In the genomic region with DNA sequence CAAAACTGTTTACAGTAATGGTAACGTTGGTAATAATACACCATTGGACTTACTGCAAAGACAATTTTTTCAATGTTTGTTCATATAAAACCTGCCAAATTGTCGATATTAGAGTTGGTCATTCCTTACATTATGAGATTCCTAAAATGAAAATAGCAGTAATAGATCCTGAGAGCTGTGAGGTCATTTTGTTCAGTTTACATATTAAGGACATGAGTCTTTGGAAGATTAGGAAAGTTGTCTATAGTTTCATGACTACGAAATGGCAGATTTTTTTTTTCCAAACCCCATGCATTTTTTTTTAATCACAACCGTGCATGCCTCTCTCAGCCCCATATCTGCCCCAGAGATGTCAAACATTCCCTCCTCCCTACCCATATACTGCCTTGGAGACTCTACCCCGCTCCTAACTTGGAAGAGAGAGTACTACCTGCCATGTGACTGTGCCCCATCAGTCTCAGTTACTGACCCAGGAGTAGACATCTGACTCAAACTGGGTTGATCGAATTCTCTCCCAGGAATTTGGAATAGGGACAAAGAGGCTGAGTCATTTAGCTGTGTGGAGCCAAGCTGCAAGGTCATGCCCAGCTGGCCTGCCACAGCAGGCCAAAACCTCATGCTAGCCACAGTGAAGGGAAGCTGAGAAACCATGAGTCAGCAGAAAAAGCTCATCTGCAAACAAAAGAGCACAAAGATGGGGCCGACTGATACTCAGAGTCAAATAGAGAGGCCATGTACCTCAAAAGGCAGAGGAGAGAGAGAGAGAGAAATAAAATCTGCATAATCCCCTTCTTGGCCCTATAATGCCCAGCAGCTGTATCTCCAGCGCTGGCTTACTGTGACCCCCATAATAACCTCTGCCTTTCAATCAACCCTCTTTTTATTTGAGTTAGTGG, we compare ENCODE assay signal across 1 cellular context.
TF ChIP-seq lines count a peak whose summit lies in the region.

No MANE protein-coding gene starts in this region.

TF ChIP-seq in K562, 482 proteins besides CTCF, POLR2A, EP300 and RAD21 (continued from another document and continues in another):
- TF ChIP-seq, protein P1, sequence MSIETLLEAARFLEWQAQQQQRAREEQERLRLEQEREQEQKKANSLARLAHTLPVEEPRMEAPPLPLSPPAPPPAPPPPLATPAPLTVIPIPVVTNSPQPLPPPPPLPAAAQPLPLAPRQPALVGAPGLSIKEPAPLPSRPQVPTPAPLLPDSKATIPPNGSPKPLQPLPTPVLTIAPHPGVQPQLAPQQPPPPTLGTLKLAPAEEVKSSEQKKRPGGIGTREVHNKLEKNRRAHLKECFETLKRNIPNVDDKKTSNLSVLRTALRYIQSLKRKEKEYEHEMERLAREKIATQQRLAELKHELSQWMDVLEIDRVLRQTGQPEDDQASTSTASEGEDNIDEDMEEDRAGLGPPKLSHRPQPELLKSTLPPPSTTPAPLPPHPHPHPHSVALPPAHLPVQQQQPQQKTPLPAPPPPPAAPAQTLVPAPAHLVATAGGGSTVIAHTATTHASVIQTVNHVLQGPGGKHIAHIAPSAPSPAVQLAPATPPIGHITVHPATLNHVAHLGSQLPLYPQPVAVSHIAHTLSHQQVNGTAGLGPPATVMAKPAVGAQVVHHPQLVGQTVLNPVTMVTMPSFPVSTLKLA (conservative IDR thresholded peaks at IDR 0.05) = peak; percentile 87 to 90
- peak; percentile 78 for TF ChIP-seq ATF7 (IDR thresholded peaks at IDR 0.05)
- TF ChIP-seq ZNF512 (tag; IDR thresholded peaks at IDR 0.05) = no peak
- no peak for TF ChIP-seq RBM25 (IDR thresholded peaks at IDR 0.05; ENCODE audit: low read depth, low read length, severe bottlenecking)
- TF ChIP-seq ZNF79 (CRISPR knock-in tag; IDR thresholded peaks at IDR 0.05; ENCODE audit: low read depth) = no peak
- TF ChIP-seq KDM1A (IDR thresholded peaks at IDR 0.05) = peak; percentile 67
- TF ChIP-seq POLR3G (IDR thresholded peaks at IDR 0.05; ENCODE audit: extremely low read depth, insufficient read length, insufficient replicate concordance) = no peak
- TF ChIP-seq ZNF445 (CRISPR knock-in tag; IDR thresholded peaks at IDR 0.05; ENCODE audit: low read depth) = 0 out of 2 replicates have a peak, but pooled peaks have one; percentile 44
- no peak for TF ChIP-seq THRAP3 (IDR thresholded peaks at IDR 0.05; ENCODE audit: borderline replicate concordance)
- peak; percentile 100 for TF ChIP-seq MAFK (IDR thresholded peaks at IDR 0.05; ENCODE audit: low read length)
- TF ChIP-seq ETS2 (tag; IDR thresholded peaks at IDR 0.05; ENCODE audit: borderline replicate concordance, poor library complexity, severe bottlenecking) = no peak
- TF ChIP-seq USF1 (CRISPR knock-in tag; IDR thresholded peaks at IDR 0.05) = no peak
- no peak for TF ChIP-seq STAT5B (CRISPR knock-in tag; IDR thresholded peaks at IDR 0.05)
- TF ChIP-seq JUNB (CRISPR knock-in tag; conservative IDR thresholded peaks at IDR 0.05) = 0 out of 2 replicates have a peak, but pooled peaks have one; percentile 30
- TF ChIP-seq, protein P2, sequence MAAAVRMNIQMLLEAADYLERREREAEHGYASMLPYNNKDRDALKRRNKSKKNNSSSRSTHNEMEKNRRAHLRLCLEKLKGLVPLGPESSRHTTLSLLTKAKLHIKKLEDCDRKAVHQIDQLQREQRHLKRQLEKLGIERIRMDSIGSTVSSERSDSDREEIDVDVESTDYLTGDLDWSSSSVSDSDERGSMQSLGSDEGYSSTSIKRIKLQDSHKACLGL (CRISPR knock-in tag; IDR thresholded peaks at IDR 0.05; ENCODE audit: borderline replicate concordance, poor library complexity, severe bottlenecking) = no peak
- no peak for TF ChIP-seq SP2 (IDR thresholded peaks at IDR 0.05; ENCODE audit: extremely low read depth, low read depth, low read length, poor library complexity, severe bottlenecking)
- TF ChIP-seq E2F5 (CRISPR knock-in tag; IDR thresholded peaks at IDR 0.05) = no peak
- no peak for TF ChIP-seq FOS (IDR thresholded peaks at IDR 0.05; ENCODE audit: extremely low read depth, insufficient read length)
- no peak for TF ChIP-seq PTBP1 (IDR thresholded peaks at IDR 0.05; ENCODE audit: low read depth, low read length)
- TF ChIP-seq SIN3B (IDR thresholded peaks at IDR 0.05; ENCODE audit: low read depth) = no peak
- no peak for TF ChIP-seq NR3C1 (CRISPR knock-in tag; IDR thresholded peaks at IDR 0.05)
- peak; percentile 83 for TF ChIP-seq CBFA2T3 (IDR thresholded peaks at IDR 0.05)
- 0 out of 2 replicates have a peak, but pooled peaks have one; percentile 45 for TF ChIP-seq ZNF347 (CRISPR knock-in tag; IDR thresholded peaks at IDR 0.05; ENCODE audit: low read depth)
- TF ChIP-seq ARID1B (IDR thresholded peaks at IDR 0.05) = peak; percentile 89
- no peak for TF ChIP-seq ZNF668 (CRISPR knock-in tag; IDR thresholded peaks at IDR 0.05)
- TF ChIP-seq HOMEZ (CRISPR knock-in tag; IDR thresholded peaks at IDR 0.05) = 0 out of 2 replicates have a peak, but pooled peaks have one; percentile 51
- TF ChIP-seq E2F3 (CRISPR knock-in tag; IDR thresholded peaks at IDR 0.05) = no peak
- TF ChIP-seq TEAD1 (CRISPR knock-in tag; IDR thresholded peaks at IDR 0.05) = peak; percentile 44 to 92; a peak in 2 of 4 replicates
- TF ChIP-seq PPARD (CRISPR knock-in tag; IDR thresholded peaks at IDR 0.05) = no peak
- no peak for TF ChIP-seq MEIS2 (IDR thresholded peaks at IDR 0.05; ENCODE audit: partially characterized antibody)
- no peak; the same call in 1 of the 2 replicates for TF ChIP-seq TCFL5 (CRISPR knock-in tag; conservative IDR thresholded peaks at IDR 0.05)
- peak; percentile 74 for TF ChIP-seq LEF1 (IDR thresholded peaks at IDR 0.05)
- TF ChIP-seq HDAC3 (IDR thresholded peaks at IDR 0.05; ENCODE audit: borderline replicate concordance, partially characterized antibody) = peak; percentile 58
- TF ChIP-seq NFATC3 (IDR thresholded peaks at IDR 0.05) = no peak
- no peak for TF ChIP-seq SRSF7 (optimal IDR thresholded peaks at IDR 0.05; ENCODE audit: low read depth, low read length)
- no peak for TF ChIP-seq ZNF561 (CRISPR knock-in tag; conservative IDR thresholded peaks at IDR 0.05)
- peak; percentile 6; the same call in 1 of the 2 replicates for TF ChIP-seq ZNF707 (CRISPR knock-in tag; conservative IDR thresholded peaks at IDR 0.05)
- TF ChIP-seq HES1 (IDR thresholded peaks at IDR 0.05; ENCODE audit: low read depth) = peak; percentile 51; the same call in 1 of the 2 replicates
- no peak for TF ChIP-seq TCF7L2 (IDR thresholded peaks at IDR 0.05; ENCODE audit: low read depth, low read length)
- no peak for TF ChIP-seq FUS (optimal IDR thresholded peaks at IDR 0.05; ENCODE audit: low read depth, low read length)
- peak; percentile 99 for TF ChIP-seq NFE2 (IDR thresholded peaks at IDR 0.05; ENCODE audit: low read depth)
- peak; percentile 60; the same call in 1 of the 2 replicates for TF ChIP-seq GATAD2A (IDR thresholded peaks at IDR 0.05)
- TF ChIP-seq NR1H2 (CRISPR knock-in tag; IDR thresholded peaks at IDR 0.05) = no peak
- TF ChIP-seq ZNF3 (CRISPR knock-in tag; IDR thresholded peaks at IDR 0.05) = no peak
- no peak for TF ChIP-seq XRCC4 (IDR thresholded peaks at IDR 0.05; ENCODE audit: extremely low read depth, insufficient read depth, insufficient read length)
- no peak for TF ChIP-seq MCM5 (IDR thresholded peaks at IDR 0.05; ENCODE audit: low read depth)
- peak; percentile 63 for TF ChIP-seq ZEB2 (IDR thresholded peaks at IDR 0.05)
- 0 out of 2 replicates have a peak, but pooled peaks have one; percentile 53 for TF ChIP-seq XRCC5 (IDR thresholded peaks at IDR 0.05; ENCODE audit: low read depth, low read length)
- TF ChIP-seq ZBTB26 (CRISPR knock-in tag; IDR thresholded peaks at IDR 0.05) = no peak
- TF ChIP-seq L3MBTL2 (IDR thresholded peaks at IDR 0.05) = peak; percentile 92
- TF ChIP-seq MECOM (CRISPR knock-in tag; IDR thresholded peaks at IDR 0.05) = 0 out of 2 replicates have a peak, but pooled peaks have one; percentile 33
- peak in 1 of 2 experiments; percentile 13; a peak in 1 of 4 replicates for TF ChIP-seq NRF1 (conservative IDR thresholded peaks at IDR 0.05 in 1 of 2, IDR thresholded peaks at IDR 0.05 in 1 of 2)
- TF ChIP-seq RB1 (IDR thresholded peaks at IDR 0.05; ENCODE audit: low read depth) = no peak
- TF ChIP-seq MIER1 (IDR thresholded peaks at IDR 0.05; ENCODE audit: low read depth) = no peak
- TF ChIP-seq NELFE (IDR thresholded peaks at IDR 0.05; ENCODE audit: insufficient read depth, insufficient read length) = no peak
